ENCODE assay signal across 1 cellular context in the genomic region with DNA sequence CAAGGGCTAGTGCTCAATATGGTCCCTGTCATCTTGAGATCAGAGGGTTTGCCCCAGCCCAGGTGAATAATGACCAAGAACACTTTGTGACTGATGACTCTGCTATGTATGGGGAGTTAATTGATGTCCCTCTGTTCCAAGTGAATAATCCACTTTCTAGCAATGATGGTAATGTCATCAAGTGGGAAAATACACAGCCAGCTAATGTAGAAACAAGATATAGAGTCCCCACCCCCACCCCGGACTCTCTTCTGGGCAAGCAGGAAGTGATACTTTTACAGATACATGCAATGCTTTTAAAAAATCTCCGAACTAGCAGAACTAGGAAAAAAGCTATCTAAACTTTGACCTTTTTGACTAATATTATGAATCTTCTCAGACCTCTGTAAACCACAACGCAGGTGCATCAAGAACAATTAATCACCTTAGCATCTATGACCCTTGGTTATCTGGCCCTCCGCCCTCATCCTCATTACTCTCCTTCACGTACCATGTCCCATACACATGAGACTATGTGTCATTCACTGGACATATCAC.
TF ChIP-seq lines count a peak whose summit lies in the region.

No MANE protein-coding gene starts in this region.

TF ChIP-seq in GM12878, 131 proteins besides CTCF, POLR2A, EP300 and RAD21 (continued from another document):
- TF ChIP-seq ZBTB11 (CRISPR knock-in tag; IDR thresholded peaks at IDR 0.05) (no peak), POU2F2 (IDR thresholded peaks at IDR 0.05; ENCODE audit: borderline replicate concordance, low read depth, low read length) (peak; percentile 47; the same call in 1 of the 3 replicates), ZNF687 (IDR thresholded peaks at IDR 0.05) (0 out of 2 replicates have a peak, but pooled peaks have one; percentile 15), POLR2AphosphoS5 (IDR thresholded peaks at IDR 0.05; ENCODE audit: low read length) (no peak), TCF7 (IDR thresholded peaks at IDR 0.05; ENCODE audit: borderline replicate concordance) (peak; percentile 60), SMC3 (IDR thresholded peaks at IDR 0.05; ENCODE audit: borderline replicate concordance, low read length) (no peak), ETV6 (conservative IDR thresholded peaks at IDR 0.05 in 1 of 2, IDR thresholded peaks at IDR 0.05 in 1 of 2; ENCODE audit: borderline replicate concordance in 1 of 2, low read depth in 1 of 2) (peak in 1 of 2 experiments; percentile 90; a peak in 2 of 4 replicates), YY1 (IDR thresholded peaks at IDR 0.05; ENCODE audit: low read depth, low read length) (0 out of 2 replicates have a peak, but pooled peaks have one; percentile 16), CREM (IDR thresholded peaks at IDR 0.05; ENCODE audit: low read depth) (peak; percentile 87), FOXM1 (IDR thresholded peaks at IDR 0.05; ENCODE audit: low read depth, low read length) (peak; percentile 97), LARP7 (IDR thresholded peaks at IDR 0.05) (no peak)
- TF ChIP-seq, protein P1, sequence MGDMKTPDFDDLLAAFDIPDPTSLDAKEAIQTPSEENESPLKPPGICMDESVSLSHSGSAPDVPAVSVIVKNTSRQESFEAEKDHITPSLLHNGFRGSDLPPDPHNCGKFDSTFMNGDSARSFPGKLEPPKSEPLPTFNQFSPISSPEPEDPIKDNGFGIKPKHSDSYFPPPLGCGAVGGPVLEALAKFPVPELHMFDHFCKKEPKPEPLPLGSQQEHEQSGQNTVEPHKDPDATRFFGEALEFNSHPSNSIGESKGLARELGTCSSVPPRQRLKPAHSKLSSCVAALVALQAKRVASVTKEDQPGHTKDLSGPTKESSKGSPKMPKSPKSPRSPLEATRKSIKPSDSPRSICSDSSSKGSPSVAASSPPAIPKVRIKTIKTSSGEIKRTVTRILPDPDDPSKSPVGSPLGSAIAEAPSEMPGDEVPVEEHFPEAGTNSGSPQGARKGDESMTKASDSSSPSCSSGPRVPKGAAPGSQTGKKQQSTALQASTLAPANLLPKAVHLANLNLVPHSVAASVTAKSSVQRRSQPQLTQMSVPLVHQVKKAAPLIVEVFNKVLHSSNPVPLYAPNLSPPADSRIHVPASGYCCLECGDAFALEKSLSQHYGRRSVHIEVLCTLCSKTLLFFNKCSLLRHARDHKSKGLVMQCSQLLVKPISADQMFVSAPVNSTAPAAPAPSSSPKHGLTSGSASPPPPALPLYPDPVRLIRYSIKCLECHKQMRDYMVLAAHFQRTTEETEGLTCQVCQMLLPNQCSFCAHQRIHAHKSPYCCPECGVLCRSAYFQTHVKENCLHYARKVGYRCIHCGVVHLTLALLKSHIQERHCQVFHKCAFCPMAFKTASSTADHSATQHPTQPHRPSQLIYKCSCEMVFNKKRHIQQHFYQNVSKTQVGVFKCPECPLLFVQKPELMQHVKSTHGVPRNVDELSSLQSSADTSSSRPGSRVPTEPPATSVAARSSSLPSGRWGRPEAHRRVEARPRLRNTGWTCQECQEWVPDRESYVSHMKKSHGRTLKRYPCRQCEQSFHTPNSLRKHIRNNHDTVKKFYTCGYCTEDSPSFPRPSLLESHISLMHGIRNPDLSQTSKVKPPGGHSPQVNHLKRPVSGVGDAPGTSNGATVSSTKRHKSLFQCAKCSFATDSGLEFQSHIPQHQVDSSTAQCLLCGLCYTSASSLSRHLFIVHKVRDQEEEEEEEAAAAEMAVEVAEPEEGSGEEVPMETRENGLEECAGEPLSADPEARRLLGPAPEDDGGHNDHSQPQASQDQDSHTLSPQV (IDR thresholded peaks at IDR 0.05): no peak
- TF ChIP-seq, protein P2, sequence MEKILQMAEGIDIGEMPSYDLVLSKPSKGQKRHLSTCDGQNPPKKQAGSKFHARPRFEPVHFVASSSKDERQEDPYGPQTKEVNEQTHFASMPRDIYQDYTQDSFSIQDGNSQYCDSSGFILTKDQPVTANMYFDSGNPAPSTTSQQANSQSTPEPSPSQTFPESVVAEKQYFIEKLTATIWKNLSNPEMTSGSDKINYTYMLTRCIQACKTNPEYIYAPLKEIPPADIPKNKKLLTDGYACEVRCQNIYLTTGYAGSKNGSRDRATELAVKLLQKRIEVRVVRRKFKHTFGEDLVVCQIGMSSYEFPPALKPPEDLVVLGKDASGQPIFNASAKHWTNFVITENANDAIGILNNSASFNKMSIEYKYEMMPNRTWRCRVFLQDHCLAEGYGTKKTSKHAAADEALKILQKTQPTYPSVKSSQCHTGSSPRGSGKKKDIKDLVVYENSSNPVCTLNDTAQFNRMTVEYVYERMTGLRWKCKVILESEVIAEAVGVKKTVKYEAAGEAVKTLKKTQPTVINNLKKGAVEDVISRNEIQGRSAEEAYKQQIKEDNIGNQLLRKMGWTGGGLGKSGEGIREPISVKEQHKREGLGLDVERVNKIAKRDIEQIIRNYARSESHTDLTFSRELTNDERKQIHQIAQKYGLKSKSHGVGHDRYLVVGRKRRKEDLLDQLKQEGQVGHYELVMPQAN (conservative IDR thresholded peaks at IDR 0.05): no peak
